In genomic region chr6:155614606-155615005, GRCh38 we compare ENCODE assay signal across 33 cellular contexts.
"Had no signal": no experiment of that assay in that cellular context is flagged by ENCODE, and none has a peak within 500 bp of the region (broad histone marks: within the 10 kb centered on the region; RNA-seq: fewer than 3 reads in every experiment).

No MANE protein-coding gene starts in this region.

- FAIRE-seq: astrocyte had no signal

- DNase-seq: activated effector memory CD4-positive, alpha-beta T cell treated with anti-CD3 and anti-CD28 coated beads, Interleukin-2, amount 50 U/mL, for 16 hours; activated effector memory CD4-positive, alpha-beta T cell treated with Interleukin-2 at 50 U/mL for 16 hours; activated gamma-delta T cell; activated gamma-delta T cell treated with Interleukin-2 at 50 U/mL for 16 hours; activated naive CD4-positive, alpha-beta T cell; activated naive CD4-positive, alpha-beta T cell treated with anti-CD3 and anti-CD28 coated beads for 36 hours; activated naive CD4-positive, alpha-beta T cell treated with anti-CD3 and anti-CD28 coated beads, Interleukin-2, amount 10 ng/mL, durations not matched to agents 7 days and 5 days; activated naive CD4-positive, alpha-beta T cell treated with anti-CD3 and anti-CD28 coated beads, Interleukin-2, amount 50 U/mL, for 16 hours; activated naive CD4-positive, alpha-beta T cell treated with Interleukin-2 at 50 U/mL for 16 hours; activated naive CD8-positive, alpha-beta T cell treated with anti-CD3 and anti-CD28 coated beads for 36 hours; activated naive CD8-positive, alpha-beta T cell treated with anti-CD3 and anti-CD28 coated beads, Interleukin-2, amount 10 ng/mL, durations not matched to agents 7 days and 5 days; activated naive CD8-positive, alpha-beta T cell treated with anti-CD3 and anti-CD28 coated beads, Interleukin-2, amount 50 U/mL, for 24 hours; activated T-cell treated with anti-CD3 and anti-CD28 coated beads, Interleukin-2, amount 50 U/mL, for 1 hour; activated T-cell treated with anti-CD3 and anti-CD28 coated beads, Interleukin-2, amount 50 U/mL, for 24 hours; activated T-cell treated with anti-CD3 and anti-CD28 coated beads, Interleukin-2, amount 50 U/mL, for 4 hours; activated T-cell treated with anti-CD3 and anti-CD28 coated beads, Interleukin-2, amount 50 U/mL, for 48 hours; activated T-cell treated with anti-CD3 and anti-CD28 coated beads, Interleukin-2, amount 50 U/mL, for 72 hours; adrenal gland; amniotic stem cell; amygdala; anterior cingulate cortex; aorta; body of pancreas; brain microvascular endothelial cell; caudate nucleus; central memory CD4-positive, alpha-beta T cell; cerebellar nuclear complex had no signal

- H3K27me3 ChIP-seq: adrenal gland, ascending aorta, body of pancreas, brain microvascular endothelial cell, breast epithelium, cardiac muscle cell had no signal

- H3K36me3 ChIP-seq: adrenal gland, ascending aorta, brain microvascular endothelial cell, breast epithelium, cardiac muscle cell had no signal

- H3K27ac ChIP-seq: adrenal gland, ascending aorta, body of pancreas, brain microvascular endothelial cell, breast epithelium, cardiac muscle cell had no signal

- ATAC-seq: activated naive CD4-positive, alpha-beta T cell treated with anti-CD3 and anti-CD28 coated beads, Interleukin-2, amount 50 U/mL, for 72 hours; activated naive CD8-positive, alpha-beta T cell treated with anti-CD3 and anti-CD28 coated beads, Interleukin-2, amount 50 U/mL, for 24 hours; activated T-cell treated with anti-CD3 and anti-CD28 coated beads, Interleukin-2, amount 50 U/mL, for 4 hours; activated T-cell treated with anti-CD3 and anti-CD28 coated beads, Interleukin-2, amount 50 U/mL, for 72 hours; activated T-helper 17 cell treated with anti-CD3 and anti-CD28 coated beads, Interleukin-2, amount 50 U/mL, for 72 hours; body of pancreas had no signal

- H3K4me3 ChIP-seq: adrenal gland, ascending aorta, body of pancreas, breast epithelium, cardiac muscle cell had no signal

- H3K4me1 ChIP-seq: adrenal gland, ascending aorta, body of pancreas, breast epithelium had no signal
